ENCODE assay signal across 1 cellular context in genomic region chr2:119483896-119484718, GRCh38.
TF ChIP-seq lines count a peak whose summit lies in the region.

No MANE protein-coding gene starts in this region.

TF ChIP-seq in H1, 55 proteins besides CTCF, POLR2A, EP300 and RAD21:
- TF ChIP-seq KDM1A (IDR thresholded peaks at IDR 0.05; ENCODE audit: borderline replicate concordance, low read length): peak; percentile 79; the same call in 1 of the 2 replicates
- TF ChIP-seq EGR1 (IDR thresholded peaks at IDR 0.05; ENCODE audit: borderline replicate concordance, low read depth, low read length): no peak
- no peak for TF ChIP-seq TEAD4 (IDR thresholded peaks at IDR 0.05; ENCODE audit: low read depth, low read length)
